In the genomic region with DNA sequence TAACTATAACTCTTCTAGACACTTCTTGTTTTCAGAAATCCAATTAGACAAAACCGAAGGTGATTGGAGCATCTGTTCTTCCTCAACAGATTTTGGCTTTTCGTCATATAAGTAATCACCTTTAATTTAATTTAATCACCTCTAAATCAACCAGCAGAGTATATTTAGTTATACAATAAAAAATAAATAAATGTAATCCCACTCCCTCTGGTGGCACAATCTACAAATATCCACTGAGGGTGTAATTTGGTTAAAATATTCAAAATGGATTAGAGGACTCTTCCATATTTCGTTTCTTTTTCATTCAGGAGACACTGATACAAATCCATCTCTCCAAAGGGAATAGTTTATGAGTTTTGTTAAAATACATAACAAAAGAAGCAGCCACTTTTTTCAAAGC, we compare ENCODE assay signal across 11 cellular contexts.
DNase-seq lines count a peak whose midpoint lies in the region; ATAC-seq lines count a peak whose summit lies in the region.
"Had no signal": no experiment of that assay in that cellular context is flagged by ENCODE, and none has a peak within 500 bp of the region (broad histone marks: within the 10 kb centered on the region; RNA-seq: fewer than 3 reads in every experiment).

No MANE protein-coding gene starts in this region.

- in situ Hi-C loops in ACHN (cut with HindIII; ENCODE audit: low pct_ligation_motif_present, low pct_unique_long_range_greater_than_20kb, low sequenced_read_pairs), result no loop called here

- no peak for ATAC-seq in HG03469 (IDR thresholded peaks at IDR 0.05; ENCODE audit: unreplicated experiment)
- ATAC-seq: CD8-positive, alpha-beta T cell had no signal

- DNase-seq in ACHN, result peak; percentile 23
- DNase-seq in HCEC 1CT, result peak; percentile 6
- peak; percentile 40 for DNase-seq in RKO (ENCODE audit: low spot score)
- DNase-seq in fibroblast of peridontal ligament (ENCODE audit: extremely low read depth), result peak; percentile 36
- no peak for DNase-seq in amygdala (lab: John Stamatoyannopoulos, UW)
- DNase-seq in DMS53 (lab: John Stamatoyannopoulos, UW), result no peak
- DNase-seq in SIG-M5 (lab: John Stamatoyannopoulos, UW), result no peak
- DNase-seq: CD8-positive, alpha-beta T cell; NCI-H187 treated with DMSO at 0.1 percent for 48 hours; substantia nigra had no signal

Comparison
In these comparisons a context has a peak if more than half of its experiments do, and no peak if none do; other contexts are left out.
1. DNase-seq: peak in ACHN (single experiment), HCEC 1CT (single experiment), RKO (single experiment) and fibroblast of peridontal ligament (single experiment); none in amygdala (0 of 56), DMS53 (single experiment) and SIG-M5 (single experiment).